ENCODE assay signal across 12 cellular contexts in the genomic region with DNA sequence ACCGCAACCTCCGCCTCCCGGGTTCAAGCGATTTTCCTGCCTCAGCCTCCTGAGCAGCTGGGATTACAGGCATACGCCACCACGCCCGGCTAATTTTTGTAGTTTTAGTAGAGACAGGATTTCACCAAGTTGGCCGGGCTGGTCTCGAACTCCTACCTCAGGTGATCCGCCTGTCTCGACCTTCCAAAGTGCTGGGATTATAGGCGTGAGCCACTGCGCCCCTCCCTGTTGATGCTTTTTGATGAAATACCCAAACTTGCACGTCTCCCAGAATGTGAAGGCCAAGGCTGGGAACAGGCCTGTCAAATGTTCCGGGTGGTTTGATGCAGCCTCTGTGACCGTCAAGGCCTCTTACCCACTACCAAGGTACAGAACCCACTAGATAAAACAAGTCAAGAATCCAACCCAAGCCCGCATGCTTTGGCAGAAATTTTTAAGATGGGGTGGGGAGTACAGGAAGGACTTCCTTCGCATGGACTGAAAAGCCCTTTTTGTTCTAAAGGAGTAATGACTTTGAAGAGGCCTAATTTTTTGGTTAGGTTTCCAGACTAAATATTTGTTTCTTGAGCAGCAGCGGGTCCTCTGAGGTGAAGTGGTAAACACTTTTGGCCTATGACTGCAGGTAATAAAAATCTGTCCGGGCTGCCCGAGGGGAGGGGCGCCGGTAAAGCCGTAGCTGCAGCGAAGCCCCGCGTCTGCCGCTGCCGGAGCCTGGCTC. TPM values are rescaled to one million over a fixed set of nuclear protein-coding genes. Genes with fewer than 3 reads are reported as not detected.
DNase-seq lines count a peak whose midpoint lies in the region; ATAC-seq lines count a peak whose summit lies in the region.
"Had no signal": no experiment of that assay in that cellular context is flagged by ENCODE, and none has a peak within 500 bp of the region (broad histone marks: within the 10 kb centered on the region; RNA-seq: fewer than 3 reads in every experiment).

No MANE protein-coding gene starts in this region.

- no peak overlapping the region for H3K9ac ChIP-seq in HUES6 (ENCODE audit: low read length)
- no peak overlapping the region for H3K9ac ChIP-seq in rectal smooth muscle tissue (ENCODE audit: low read length)

- H3K4me1 ChIP-seq in HUES6 (ENCODE audit: control insufficient read depth, insufficient read depth, low read length) (peaks cover 41% of the 10 kb centered on the region), rectal smooth muscle tissue (ENCODE audit: control insufficient read depth, insufficient read depth, low read length) (no peaks in the 10 kb centered on the region)
- H3K4me1 ChIP-seq: SJCRH30 had no signal

- H3K4me3 ChIP-seq in HUES6 (ENCODE audit: low read depth, low read length) (peak overlapping the region; percentile 54), rectal smooth muscle tissue (ENCODE audit: low read length) (peak overlapping the region; percentile 55)

- H3K27me3 ChIP-seq in HUES6 (ENCODE audit: control insufficient read depth, insufficient read depth, low read length) (peaks cover 100% of the 10 kb centered on the region), rectal smooth muscle tissue (ENCODE audit: control insufficient read depth, insufficient read depth, low read length) (peaks cover 73% of the 10 kb centered on the region)
- H3K27me3 ChIP-seq: SJCRH30 had no signal

- H3K36me3 ChIP-seq in HUES6 (ENCODE audit: control insufficient read depth, insufficient read depth, low read length) (no peaks in the 10 kb centered on the region), rectal smooth muscle tissue (ENCODE audit: control insufficient read depth, insufficient read depth, low read length) (no peaks in the 10 kb centered on the region)
- H3K36me3 ChIP-seq: SJCRH30, tibial nerve had no signal

- peak; percentile 38 for DNase-seq in ecto neural progenitor cell (ENCODE audit: low spot score)
- DNase-seq in ureter (ENCODE audit: low spot score) = no peak
- DNase-seq in mucosa of gallbladder (ENCODE audit: low spot score) = no peak

- H3K27ac ChIP-seq in HUES6 (ENCODE audit: low read depth, low read length) (no peak overlapping the region), rectal smooth muscle tissue (ENCODE audit: low read depth, low read length) (no peak overlapping the region)
- H3K27ac ChIP-seq: SJCRH30, tibial nerve had no signal

- H3K9me3 ChIP-seq in HUES6 (ENCODE audit: control insufficient read depth, insufficient read depth, low read depth, low read length) = no peaks in the 10 kb centered on the region
- H3K9me3 ChIP-seq: SJCRH30, tibial nerve had no signal

- no peak for ATAC-seq in HG03442 (IDR thresholded peaks at IDR 0.05; ENCODE audit: unreplicated experiment)

RNA-seq across cellular contexts. Expression of a gene that starts 3.7 kb away (rescaled TPM):
- not detected for total RNA-seq in ureter
- not detected for total RNA-seq in mucosa of gallbladder
- total RNA-seq: activated T-helper 2 cell treated with anti-CD3 and anti-CD28 coated beads, Interferon-gamma antibody, Interleukin-2, Interleukin-4, amounts not matched to agents 10 μg/mL and 5 μg/mL and 100 μg/mL, durations not matched to agents 14 hours and 24 hours and 36 hours; fibroblast of villous mesenchyme; left lobe of liver; SJCRH30; tibial nerve had no signal

RNA-seq across cellular contexts. Expression of a gene that starts 5.0 kb away (rescaled TPM):
- total RNA-seq in ureter = not detected
- total RNA-seq in mucosa of gallbladder = not detected
- total RNA-seq: activated T-helper 2 cell treated with anti-CD3 and anti-CD28 coated beads, Interferon-gamma antibody, Interleukin-2, Interleukin-4, amounts not matched to agents 10 μg/mL and 5 μg/mL and 100 μg/mL, durations not matched to agents 14 hours and 24 hours and 36 hours; cerebellum; left lobe of liver had no signal

RNA-seq across cellular contexts. Expression of a gene that starts 12.1 kb away (rescaled TPM):
- total RNA-seq in ureter (not detected), mucosa of gallbladder (not detected)
- total RNA-seq: activated T-helper 2 cell treated with anti-CD3 and anti-CD28 coated beads, Interferon-gamma antibody, Interleukin-2, Interleukin-4, amounts not matched to agents 10 μg/mL and 5 μg/mL and 100 μg/mL, durations not matched to agents 14 hours and 24 hours and 36 hours; cerebellum; fibroblast of villous mesenchyme; left lobe of liver; tibial nerve had no signal

RNA-seq across cellular contexts. Expression of a gene that starts 19.6 kb away (rescaled TPM):
- total RNA-seq in ureter (1.2 TPM), mucosa of gallbladder (not detected)
- total RNA-seq: activated T-helper 2 cell treated with anti-CD3 and anti-CD28 coated beads, Interferon-gamma antibody, Interleukin-2, Interleukin-4, amounts not matched to agents 10 μg/mL and 5 μg/mL and 100 μg/mL, durations not matched to agents 14 hours and 24 hours and 36 hours; cerebellum; left lobe of liver had no signal

RNA-seq across cellular contexts. Expression of a gene that starts 29.1 kb away (rescaled TPM):
- total RNA-seq in ureter = 4.4 TPM
- total RNA-seq in mucosa of gallbladder = not detected
- total RNA-seq: activated T-helper 2 cell treated with anti-CD3 and anti-CD28 coated beads, Interferon-gamma antibody, Interleukin-2, Interleukin-4, amounts not matched to agents 10 μg/mL and 5 μg/mL and 100 μg/mL, durations not matched to agents 14 hours and 24 hours and 36 hours; cerebellum; left lobe of liver had no signal
